Comparison of ENCODE assay signal across 21 cellular contexts in the genomic region with DNA sequence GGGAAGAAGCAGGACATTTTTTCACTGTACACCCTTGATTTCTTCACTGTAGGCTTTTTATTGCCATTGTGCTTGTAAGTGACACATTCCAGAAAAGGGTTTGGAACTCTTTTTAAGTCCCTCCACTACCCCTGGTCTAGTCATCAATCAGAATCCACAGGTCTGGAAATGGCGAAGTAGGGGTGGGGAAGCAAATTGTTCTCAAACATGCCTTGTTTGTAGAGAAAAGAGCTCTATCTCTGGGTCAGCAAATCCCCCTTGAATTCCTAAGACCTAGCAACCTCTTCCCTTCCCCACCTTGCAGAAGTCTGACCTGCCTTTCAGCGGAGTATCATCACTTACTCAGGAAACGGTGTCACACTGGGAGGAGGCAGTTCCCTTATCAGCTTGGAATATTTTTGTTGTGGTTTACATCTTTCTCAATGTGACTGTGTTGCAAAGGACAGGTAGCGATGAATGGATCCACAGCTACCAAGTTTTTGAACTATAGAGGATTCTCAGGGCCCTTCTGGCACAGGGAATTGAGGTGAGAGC. TPM values are rescaled to one million over a fixed set of nuclear protein-coding genes. Genes with fewer than 3 reads are reported as not detected.
A peak's percentile ranks its signal among the peaks of the same experiment; 100 is the strongest.
DNase-seq lines count a peak whose midpoint lies in the region; ATAC-seq and TF ChIP-seq lines count a peak whose summit lies in the region.
"Had no signal": no experiment of that assay in that cellular context is flagged by ENCODE, and none has a peak within 500 bp of the region (broad histone marks: within the 10 kb centered on the region; RNA-seq: fewer than 3 reads in every experiment).

No MANE protein-coding gene starts in this region.

- H4K20me1 ChIP-seq in hepatocyte (ENCODE audit: insufficient read depth, poor library complexity, severe bottlenecking), result no peaks in the 10 kb centered on the region

- TF ChIP-seq POLR2A in gastrocnemius medialis (IDR thresholded peaks at IDR 0.05), result no peak

- ATAC-seq in gastrocnemius medialis (no peak), GM18909 (IDR thresholded peaks at IDR 0.05; ENCODE audit: poor library complexity, unreplicated experiment) (no peak), GM18873 (IDR thresholded peaks at IDR 0.05; ENCODE audit: low FRiP score, unreplicated experiment) (no peak), lower lobe of right lung (no peak)
- ATAC-seq: activated T-cell treated with anti-CD3 and anti-CD28 coated beads, Interleukin-2, amount 50 U/mL, for 4 hours; left lung; stimulated activated effector memory CD8-positive, alpha-beta T cell treated with anti-CD3 and anti-CD28 coated beads, Interleukin-12 subunit alpha, Interleukin-12 subunit beta, amount 100 ng/mL, for 72 hours had no signal

- no peaks in the 10 kb centered on the region for H3K9me3 ChIP-seq in SJSA1 (replicated peaks)
- no peaks in the 10 kb centered on the region for H3K9me3 ChIP-seq in hepatocyte (ENCODE audit: low read depth)
- no peaks in the 10 kb centered on the region for H3K9me3 ChIP-seq in gastrocnemius medialis
- no peaks in the 10 kb centered on the region for H3K9me3 ChIP-seq in lower lobe of right lung
- H3K9me3 ChIP-seq: ascending aorta, left lung, SK-N-SH had no signal

- in situ Hi-C loops in gastrocnemius medialis (cut with MboI; ENCODE audit: low sequenced_read_pairs in 4 of 4), result no loop called here

- H3K36me3 ChIP-seq in SJSA1, result peaks cover 43% of the 10 kb centered on the region
- no peaks in the 10 kb centered on the region for H3K36me3 ChIP-seq in hepatocyte (replicated peaks; ENCODE audit: insufficient read depth, low read depth)
- no peaks in the 10 kb centered on the region for H3K36me3 ChIP-seq in gastrocnemius medialis
- H3K36me3 ChIP-seq in lower lobe of right lung, result no peaks in the 10 kb centered on the region
- H3K36me3 ChIP-seq: ascending aorta, left lung had no signal

- peak overlapping the region; percentile 52 for H3K4me3 ChIP-seq in SJSA1
- peak overlapping the region; percentile 27 for H3K4me3 ChIP-seq in hepatocyte
- peak overlapping the region; percentile 43 to 59 (median 54) for H3K4me3 ChIP-seq in gastrocnemius medialis
- no peak overlapping the region for H3K4me3 ChIP-seq in lower lobe of right lung
- H3K4me3 ChIP-seq: ascending aorta had no signal

- 49% methylated on average over 4 of the region's 4 CpGs for WGBS in hepatocyte (ENCODE audit: low lambda C conversion rate, missing lambda C conversion rate)

- TF ChIP-seq CTCF in hepatocyte (IDR thresholded peaks at IDR 0.05; ENCODE audit: poor library complexity) (no peak), gastrocnemius medialis (IDR thresholded peaks at IDR 0.05 in 4 of 5, conservative IDR thresholded peaks at IDR 0.05 in 1 of 5) (no peak), lower lobe of right lung (IDR thresholded peaks at IDR 0.05) (no peak)

- H3K27ac ChIP-seq in SJSA1 (peak overlapping the region; percentile 71), hepatocyte (peak overlapping the region; percentile 85), gastrocnemius medialis (peak overlapping the region; percentile 80 to 90 (median 84)), lower lobe of right lung (no peak overlapping the region)
- H3K27ac ChIP-seq: ascending aorta, left lung had no signal

- DNase-seq in ELF-1 (ENCODE audit: low read depth, low spot score), result peak; percentile 37
- DNase-seq in SJSA1 (ENCODE audit: low read depth in 1 of 2, low spot score in 2 of 2), result no peak
- no peak for DNase-seq in hepatocyte (ENCODE audit: low spot score)
- DNase-seq in gastrocnemius medialis, result no peak
- DNase-seq in nucleus accumbens (lab: John Stamatoyannopoulos, UW), result no peak
- DNase-seq in lower lobe of right lung, result no peak
- DNase-seq: activated CD4-positive, alpha-beta T cell treated with anti-CD3 and anti-CD28 coated beads for 1 hour; activated CD8-positive, alpha-beta memory T cell treated with anti-CD3 and anti-CD28 coated beads for 24 hours; activated T-cell treated with anti-CD3 and anti-CD28 coated beads, Interleukin-2, amount 50 U/mL, for 4 hours; H7; head of caudate nucleus; Kasumi-1; left lung; NCI-H1105 treated with DMSO at 0.1 percent for 48 hours; NK-92 treated with Interleukin-12 subunit alpha and Interleukin-12 subunit beta, amount 100 ng/mL, for 24 hours had no signal

- H3K27me3 ChIP-seq in SJSA1 (replicated peaks) (no peaks in the 10 kb centered on the region), hepatocyte (no peaks in the 10 kb centered on the region), gastrocnemius medialis (no peaks in the 10 kb centered on the region), lower lobe of right lung (ENCODE audit: low read depth) (no peaks in the 10 kb centered on the region)
- H3K27me3 ChIP-seq: ascending aorta had no signal

- no peaks in the 10 kb centered on the region for H3K9me2 ChIP-seq in hepatocyte (replicated peaks; ENCODE audit: insufficient read depth)
- H3K9me2 ChIP-seq: SK-N-SH had no signal

- intact Hi-C loops in gastrocnemius medialis (cut with DNase I; ENCODE audit: low total_unique reads) (loop anchor here (5.0 kb wide), 2 partner anchors 38 to 108 kb away; no protein-coding TSS in a partner anchor), lower lobe of right lung (cut with DNase I) (no loop called here)

- no peak overlapping the region for H2AFZ ChIP-seq in hepatocyte

- H3K79me2 ChIP-seq in hepatocyte, result peaks cover 62% of the 10 kb centered on the region

- H3K4me1 ChIP-seq in SJSA1 (replicated peaks) (peaks cover 83% of the 10 kb centered on the region), hepatocyte (ENCODE audit: insufficient read depth) (peaks cover 20% of the 10 kb centered on the region), gastrocnemius medialis (peaks cover 3 to 33% of the 10 kb centered on the region in 2 donors), lower lobe of right lung (no peaks in the 10 kb centered on the region)

- H3K4me2 ChIP-seq in hepatocyte, result peak overlapping the region; percentile 75
- H3K4me2 ChIP-seq: SK-N-SH had no signal

RNA-seq across cellular contexts. Expression of gene SH3RF2, which starts 3.2 kb away (rescaled TPM):
- 11.2 and 23.1 TPM in 2 replicates for total RNA-seq in SJSA1 (2014; rRNA removed; shearing (Covaris generic))
- total RNA-seq in hepatocyte, result 32.0 and 35.1 TPM in 2 replicates
- 34.1 and 35.4 TPM in 2 replicates for polyA plus RNA-seq in hepatocyte
- 10 to 100 TPM; 19.2 to 97.1 (median 39.1) TPM for total RNA-seq in gastrocnemius medialis
- total RNA-seq in lower lobe of right lung, result 11.5 TPM
- polyA plus RNA-seq: CD14-positive monocyte had no signal
